Comparison of ENCODE assay signal across 24 cellular contexts in the genomic region with DNA sequence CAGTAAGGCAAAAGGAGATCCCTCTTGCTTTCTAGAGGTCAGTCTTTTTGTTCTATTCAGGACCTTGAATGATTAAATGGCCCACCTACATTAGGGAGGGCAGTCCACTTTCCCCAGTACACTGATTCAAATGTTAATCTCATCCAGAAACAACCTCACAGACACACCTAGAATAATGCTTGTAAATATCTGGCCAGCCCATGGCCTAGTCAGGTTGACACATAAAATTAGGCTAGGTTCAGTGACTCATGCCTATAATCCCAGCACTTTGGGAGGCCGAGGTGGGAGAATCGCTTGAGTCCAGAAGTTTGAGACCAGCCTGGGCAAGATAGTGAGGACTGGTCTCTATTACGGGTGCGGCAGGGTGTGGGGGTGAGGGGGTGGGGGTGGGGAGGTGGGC. TPM values are rescaled to one million over a fixed set of nuclear protein-coding genes. Genes with fewer than 3 reads are reported as not detected.
"Had no signal": no experiment of that assay in that cellular context is flagged by ENCODE, and none has a peak within 500 bp of the region (broad histone marks: within the 10 kb centered on the region; RNA-seq: fewer than 3 reads in every experiment).

No MANE protein-coding gene starts in this region.

- H3K27me3 ChIP-seq: spleen, testis, tibial nerve, upper lobe of right lung, vagina had no signal

- H3K36me3 Mint-ChIP-seq: naive thymus-derived CD4-positive, alpha-beta T cell; stimulated activated memory B cell treated with anti-CD40 and anti-IgM and Interleukin-4, amounts not matched to agents 10 μg/mL and 1 μg/mL and 100 μg/mL, for 72 hours had no signal

- H3K9me3 Mint-ChIP-seq: naive thymus-derived CD4-positive, alpha-beta T cell; nephron progenitor cell; stimulated activated memory B cell treated with anti-CD40 and anti-IgM and Interleukin-4, amounts not matched to agents 10 μg/mL and 1 μg/mL and 100 μg/mL, for 72 hours; stimulated activated naive CD8-positive, alpha-beta T cell treated with anti-CD3 and anti-CD28 coated beads, Interleukin-15, Interleukin-2, amounts not matched to agents 100 ng/mL and 50 ng/mL, for 24 hours had no signal

- H3K36me3 ChIP-seq: spleen, tibial nerve, upper lobe of right lung, vagina had no signal

- H3K4me1 Mint-ChIP-seq: naive thymus-derived CD4-positive, alpha-beta T cell; nephron progenitor cell; stimulated activated memory B cell treated with anti-CD40 and anti-IgM and Interleukin-4, amounts not matched to agents 10 μg/mL and 1 μg/mL and 100 μg/mL, for 72 hours had no signal

- H3K27ac Mint-ChIP-seq: naive thymus-derived CD4-positive, alpha-beta T cell; nephron progenitor cell; stimulated activated memory B cell treated with anti-CD40 and anti-IgM and Interleukin-4, amounts not matched to agents 10 μg/mL and 1 μg/mL and 100 μg/mL, for 72 hours; stimulated activated naive CD8-positive, alpha-beta T cell treated with anti-CD3 and anti-CD28 coated beads, Interleukin-15, Interleukin-2, amounts not matched to agents 100 ng/mL and 50 ng/mL, for 24 hours had no signal

- ATAC-seq: left colon; left ventricle myocardium superior; naive thymus-derived CD4-positive, alpha-beta T cell; psoas muscle; sciatic nerve; stimulated activated memory B cell treated with anti-CD40 and anti-IgM and Interleukin-4, amounts not matched to agents 10 μg/mL and 1 μg/mL and 100 μg/mL, for 72 hours; upper lobe of right lung had no signal

- H3K4me3 Mint-ChIP-seq: naive thymus-derived CD4-positive, alpha-beta T cell; nephron progenitor cell; stimulated activated memory B cell treated with anti-CD40 and anti-IgM and Interleukin-4, amounts not matched to agents 10 μg/mL and 1 μg/mL and 100 μg/mL, for 72 hours; stimulated activated naive CD8-positive, alpha-beta T cell treated with anti-CD3 and anti-CD28 coated beads, Interleukin-15, Interleukin-2, amounts not matched to agents 100 ng/mL and 50 ng/mL, for 24 hours had no signal

- H3K27me3 Mint-ChIP-seq: naive thymus-derived CD4-positive, alpha-beta T cell; stimulated activated memory B cell treated with anti-CD40 and anti-IgM and Interleukin-4, amounts not matched to agents 10 μg/mL and 1 μg/mL and 100 μg/mL, for 72 hours; stimulated activated naive CD8-positive, alpha-beta T cell treated with anti-CD3 and anti-CD28 coated beads, Interleukin-15, Interleukin-2, amounts not matched to agents 100 ng/mL and 50 ng/mL, for 24 hours had no signal

- H3K9me3 ChIP-seq: psoas muscle, spleen, testis, tibial nerve, upper lobe of right lung, vagina had no signal

- H3K27ac ChIP-seq: coronary artery, psoas muscle, spleen, testis, tibial nerve, upper lobe of right lung, vagina had no signal

- H3K4me1 ChIP-seq: psoas muscle, spleen, tibial nerve, upper lobe of right lung, vagina had no signal

- H3K4me3 ChIP-seq: coronary artery, lung, psoas muscle, spleen, testis, tibial nerve, upper lobe of right lung, vagina had no signal

- DNase-seq: effector CD8-positive, alpha-beta T cell; foreskin melanocyte; head of caudate nucleus; hippocampal formation; left colon; left ventricle myocardium superior; mesendoderm; naive thymus-derived CD4-positive, alpha-beta T cell; nephron progenitor cell; psoas muscle; retina; spleen; stimulated activated CD4-positive, alpha-beta T cell treated with anti-CD3 and anti-CD28 coated beads, Interleukin-15, amount 100 ng/mL, for 24 hours; stimulated activated CD4-positive, alpha-beta T cell treated with anti-CD3 and anti-CD28 coated beads, Interleukin-1b, Interleukin-23, amount 100 ng/mL, for 48 hours; stimulated activated CD4-positive, alpha-beta T cell treated with anti-CD3 and anti-CD28 coated beads, Interleukin-4, amount 100 ng/mL, for 24 hours; testis; upper lobe of right lung had no signal

RNA-seq across cellular contexts. Expression of a gene that starts 43.5 kb away (rescaled TPM):
- polyA plus RNA-seq: naive thymus-derived CD4-positive, alpha-beta T cell had no signal
